ENCODE assay signal across 17 cellular contexts in genomic region chr20:32236819-32237218, GRCh38. TPM values are rescaled to one million over a fixed set of nuclear protein-coding genes. Genes with fewer than 3 reads are reported as not detected.
DNase-seq lines count a peak whose midpoint lies in the region; ATAC-seq and TF ChIP-seq lines count a peak whose summit lies in the region.
"Had no signal": no experiment of that assay in that cellular context is flagged by ENCODE, and none has a peak within 500 bp of the region (broad histone marks: within the 10 kb centered on the region; RNA-seq: fewer than 3 reads in every experiment).

No MANE protein-coding gene starts in this region.

- H4K20me1 ChIP-seq in PC-3 (ENCODE audit: low read length) = no peaks in the 10 kb centered on the region

- H3K79me2 ChIP-seq in PC-3 (ENCODE audit: low read length) = no peaks in the 10 kb centered on the region

- H3K4me3 Mint-ChIP-seq in stimulated activated naive CD8-positive, alpha-beta T cell treated with anti-CD3 and anti-CD28 coated beads, Interleukin-15, Interleukin-2, amounts not matched to agents 100 ng/mL and 50 ng/mL, for 24 hours = no peak overlapping the region
- H3K4me3 Mint-ChIP-seq: B cell; CD4-positive, alpha-beta T cell had no signal

- H3K9ac ChIP-seq in PC-3 (ENCODE audit: low read length) (no peak overlapping the region), colonic mucosa (ENCODE audit: low read depth in 2 of 2, low read length in 2 of 2) (peak overlapping the region in 1 of 2 donors; percentile 80)

- peaks cover 33% of the 10 kb centered on the region for H3K36me3 ChIP-seq in PC-3 (ENCODE audit: low read depth, low read length)
- no peaks in the 10 kb centered on the region for H3K36me3 ChIP-seq in colonic mucosa

- H3K4me1 Mint-ChIP-seq in stimulated activated naive CD8-positive, alpha-beta T cell treated with anti-CD3 and anti-CD28 coated beads, Interleukin-15, Interleukin-2, amounts not matched to agents 100 ng/mL and 50 ng/mL, for 24 hours (ENCODE audit: low read depth) = peaks cover 56% of the 10 kb centered on the region

- H3K27me3 ChIP-seq in PC-3 (ENCODE audit: low read length) (no peaks in the 10 kb centered on the region), colonic mucosa (no peaks in the 10 kb centered on the region)
- H3K27me3 ChIP-seq: SJCRH30 had no signal

- no peaks in the 10 kb centered on the region for H3K9me3 ChIP-seq in PC-3 (ENCODE audit: low read length)
- H3K9me3 ChIP-seq in colonic mucosa = no peaks in the 10 kb centered on the region
- H3K9me3 ChIP-seq: SJCRH30 had no signal

- H3K36me3 Mint-ChIP-seq in stimulated activated naive CD8-positive, alpha-beta T cell treated with anti-CD3 and anti-CD28 coated beads, Interleukin-15, Interleukin-2, amounts not matched to agents 100 ng/mL and 50 ng/mL, for 24 hours (ENCODE audit: low read depth) = peaks cover 56% of the 10 kb centered on the region

- H3K9me3 Mint-ChIP-seq in stimulated activated naive CD8-positive, alpha-beta T cell treated with anti-CD3 and anti-CD28 coated beads, Interleukin-15, Interleukin-2, amounts not matched to agents 100 ng/mL and 50 ng/mL, for 24 hours = no peaks in the 10 kb centered on the region
- H3K9me3 Mint-ChIP-seq: CD4-positive, alpha-beta T cell had no signal

- TSS peak; percentile 25 for BruUV-seq in PC-3 (replicated peaks; lab: Mats Ljungman, UMichigan)

- H3K4me3 ChIP-seq in PC-3 (ENCODE audit: low read length) (no peak overlapping the region), colonic mucosa (no peak overlapping the region)
- H3K4me3 ChIP-seq: SJCRH30 had no signal

- POLR2A ChIA-PET in PC-3 (lab: Charles Lee; ENCODE audit: unreplicated experiment) = no interaction called here

- H2AFZ ChIP-seq in PC-3 (ENCODE audit: low read length) = no peak overlapping the region

- intact Hi-C loops in PC-3 (cut with micrococcal nuclease) (no loop called here), colonic mucosa (cut with DNase I) (no loop called here)

- H3K27ac Mint-ChIP-seq in stimulated activated naive CD8-positive, alpha-beta T cell treated with anti-CD3 and anti-CD28 coated beads, Interleukin-15, Interleukin-2, amounts not matched to agents 100 ng/mL and 50 ng/mL, for 24 hours = peak overlapping the region; percentile 17
- H3K27ac Mint-ChIP-seq: B cell had no signal

- DNase-seq in stimulated activated naive CD8-positive, alpha-beta T cell treated with anti-CD3 and anti-CD28 coated beads, Interleukin-15, Interleukin-2, amounts not matched to agents 100 U/mL and 50 U/mL, for 24 hours = no peak
- no peak for DNase-seq in PC-3
- DNase-seq in colonic mucosa = no peak
- no peak for DNase-seq in stimulated activated CD4-positive, alpha-beta T cell treated with anti-CD3 and anti-CD28 coated beads, Interleukin-12 subunit alpha, Interleukin-12 subunit beta, amount 100 ng/mL, for 4 hours
- DNase-seq in T1000 (lab: John Stamatoyannopoulos, UW) = no peak
- no peak for DNase-seq in NCI-H128 (lab: John Stamatoyannopoulos, UW; ENCODE audit: unreplicated experiment)
- DNase-seq: Calu3; CD4-positive, alpha-beta T cell; Karpas-422; MM.1S; NCI-H1105; NCI-H1694 treated with DMSO at 0.1 percent for 48 hours; NCI-H2107; NCI-H526 treated with DMSO at 0.1 percent for 48 hours; SJCRH30 had no signal

- no peak overlapping the region for H3K4me2 ChIP-seq in PC-3 (ENCODE audit: low read length)

- H3K4me1 ChIP-seq in PC-3 (ENCODE audit: insufficient read depth, low read length) (peaks cover 12% of the 10 kb centered on the region), colonic mucosa (no peaks in the 10 kb centered on the region)
- H3K4me1 ChIP-seq: SJCRH30 had no signal

- CTCF ChIA-PET in PC-3 (lab: Charles Lee) = no interaction called here

- no peak overlapping the region for H3K27ac ChIP-seq in PC-3 (ENCODE audit: low read length)
- peak overlapping the region; percentile 61 for H3K27ac ChIP-seq in colonic mucosa
- H3K27ac ChIP-seq: SJCRH30 had no signal

- H3F3A ChIP-seq in PC-3 (ENCODE audit: low read length, unreplicated experiment) = no peaks in the 10 kb centered on the region

- ATAC-seq in stimulated activated naive CD8-positive, alpha-beta T cell treated with anti-CD3 and anti-CD28 coated beads, Interleukin-15, Interleukin-2, amounts not matched to agents 100 U/mL and 50 U/mL, for 24 hours = no peak
- ATAC-seq in PC-3 = no peak

- no peaks in the 10 kb centered on the region for H3K9me2 ChIP-seq in PC-3 (replicated peaks; ENCODE audit: low read length)

- H3K27me3 Mint-ChIP-seq in stimulated activated naive CD8-positive, alpha-beta T cell treated with anti-CD3 and anti-CD28 coated beads, Interleukin-15, Interleukin-2, amounts not matched to agents 100 ng/mL and 50 ng/mL, for 24 hours = no peaks in the 10 kb centered on the region
- H3K27me3 Mint-ChIP-seq: B cell; CD4-positive, alpha-beta T cell had no signal

- TF ChIP-seq CTCF in PC-3 (conservative IDR thresholded peaks at IDR 0.05; ENCODE audit: low read depth, low read length) (no peak), colonic mucosa (IDR thresholded peaks at IDR 0.05) (no peak)

RNA-seq across cellular contexts. Expression of gene POFUT1, which starts 29.1 kb away (rescaled TPM):
- total RNA-seq in PC-3 (2014; rRNA removed) = 41.9 and 56.3 TPM in 2 replicates
- total RNA-seq in colonic mucosa = 10 to 100 TPM; 26.9 to 36.3 TPM

RNA-seq across cellular contexts. Expression of gene PLAGL2, which starts 29.3 kb away (rescaled TPM):
- 4.4 and 6.2 TPM in 2 replicates for total RNA-seq in PC-3 (2014; rRNA removed)
- total RNA-seq in colonic mucosa = 10 to 100 TPM; 17.7 to 18.6 TPM

RNA-seq across cellular contexts. Expression of gene KIF3B, which starts 40.6 kb away (rescaled TPM):
- total RNA-seq in PC-3 (2014; rRNA removed) (20.0 and 23.0 TPM in 2 replicates), colonic mucosa (10 to 100 TPM; 41.7 to 49.2 TPM)
